Comparison of ENCODE assay signal across 11 cellular contexts in the genomic region with DNA sequence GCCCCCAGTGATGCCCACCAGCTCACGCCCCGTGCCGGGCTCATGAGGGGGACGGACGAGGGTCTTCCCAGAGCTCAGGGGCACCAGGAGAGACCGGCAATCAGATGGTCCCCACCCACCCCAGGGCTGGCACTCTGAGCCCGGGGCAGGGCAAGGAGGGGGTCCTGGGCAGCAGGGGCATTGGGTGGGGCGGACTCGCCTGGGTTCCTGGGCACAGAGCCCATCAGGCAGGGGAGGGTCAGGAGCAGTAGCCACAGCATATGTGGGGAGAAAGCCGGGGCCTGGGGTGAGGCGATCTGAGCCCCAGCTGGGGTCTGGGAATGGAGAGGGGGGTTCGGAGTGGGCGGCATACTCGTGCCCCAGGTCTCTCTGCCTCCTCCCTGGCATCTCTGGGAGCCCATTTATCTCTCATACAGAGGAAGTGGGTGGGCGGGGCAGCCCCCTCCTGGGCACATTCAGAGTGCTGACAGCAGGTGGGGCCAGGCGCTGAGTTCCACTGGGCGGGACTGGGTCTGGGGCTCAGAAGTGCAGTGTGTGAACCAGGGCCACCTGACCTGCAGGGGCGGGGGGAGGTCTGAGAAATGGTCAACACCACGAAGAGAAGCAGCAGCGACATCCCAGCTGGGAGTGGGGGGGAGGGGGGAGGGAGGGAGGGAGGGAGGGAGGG. TPM values are rescaled to one million over a fixed set of nuclear protein-coding genes. Genes with fewer than 3 reads are reported as not detected.
DNase-seq lines count a peak whose midpoint lies in the region; ATAC-seq and TF ChIP-seq lines count a peak whose summit lies in the region.
"Had no signal": no experiment of that assay in that cellular context is flagged by ENCODE, and none has a peak within 500 bp of the region (broad histone marks: within the 10 kb centered on the region; RNA-seq: fewer than 3 reads in every experiment).

No MANE protein-coding gene starts in this region.

- no TSS peak for BruUV-seq in Calu3 (replicated peaks; lab: Mats Ljungman, UMichigan)

- no peaks in the 10 kb centered on the region for H3K9me3 Mint-ChIP-seq in naive B cell
- no peaks in the 10 kb centered on the region for H3K9me3 Mint-ChIP-seq in Calu3 (ENCODE audit: low read depth, unreplicated experiment)
- H3K9me3 Mint-ChIP-seq: mesothelial cell of epicardium had no signal

- H3K27ac Mint-ChIP-seq in naive B cell (no peak overlapping the region), Calu3 (ENCODE audit: unreplicated experiment) (no peak overlapping the region)

- H3K4me3 Mint-ChIP-seq in naive B cell (peak overlapping the region in 1 of 8 donors; percentile 21), Calu3 (ENCODE audit: low read depth, unreplicated experiment) (no peak overlapping the region)
- H3K4me3 Mint-ChIP-seq: mesothelial cell of epicardium had no signal

- H3K27me3 Mint-ChIP-seq in naive B cell = peaks cover 20 to 83% (median 58%) of the 10 kb centered on the region in 3 donors
- peaks cover 78% of the 10 kb centered on the region for H3K27me3 Mint-ChIP-seq in Calu3 (ENCODE audit: unreplicated experiment)

- peak; percentile 26 for DNase-seq in activated T-cell treated with anti-CD3 and anti-CD28 coated beads for 4 hours
- no peak for DNase-seq in activated T-cell treated with anti-CD3 and anti-CD28 coated beads, Interleukin-2, amount 50 U/mL, for 1 hour
- peak; percentile 31 for DNase-seq in NCI-H510A treated with DMSO at 0.1 percent for 48 hours (lab: John Stamatoyannopoulos, UW)
- DNase-seq in naive B cell = no peak
- no peak for DNase-seq in Calu3
- DNase-seq: activated T-cell treated with anti-CD3 and anti-CD28 coated beads, Interleukin-2, amount 50 U/mL, for 48 hours; GF-D8; testis had no signal

- H3K36me3 Mint-ChIP-seq in naive B cell (no peaks in the 10 kb centered on the region), Calu3 (ENCODE audit: insufficient read depth, unreplicated experiment) (peaks cover 2% of the 10 kb centered on the region)
- H3K36me3 Mint-ChIP-seq: mesothelial cell of epicardium had no signal

- intact Hi-C loops in Calu3 (cut with micrococcal nuclease; ENCODE audit: unreplicated experiment) = no loop called here

- peak; percentile 56 to 76 for ATAC-seq in naive B cell (ENCODE audit: low read depth in 2 of 2)
- ATAC-seq in HG02763 (IDR thresholded peaks at IDR 0.05; ENCODE audit: unreplicated experiment) = no peak

- CTCF ChIA-PET in Calu3 (lab: Charles Lee) = no interaction called here

- TF ChIP-seq CTCF in Calu3 (IDR thresholded peaks at IDR 0.05; ENCODE audit: unreplicated experiment) = no peak

- H3K4me1 Mint-ChIP-seq in naive B cell (peaks cover 0 to 15% (median 9%) of the 10 kb centered on the region in 3 donors), Calu3 (ENCODE audit: low read depth, unreplicated experiment) (peaks cover 16% of the 10 kb centered on the region)

RNA-seq across cellular contexts. Expression of a gene that starts 20.5 kb away (rescaled TPM):
- 100 to 1,000 TPM in 5 of 6 donors, 10 to 100 TPM in 1; 99.5 to 121 (median 114) TPM for polyA plus RNA-seq in naive B cell (ENCODE audit: low read depth in 6 of 6)
- 261 and 271 TPM in 2 replicates for total RNA-seq in Calu3 (2022)

RNA-seq across cellular contexts. Expression of a gene that starts 33.1 kb away (rescaled TPM):
- polyA plus RNA-seq in naive B cell (ENCODE audit: low read depth in 6 of 6) = not detected
- total RNA-seq in Calu3 (2022) = not detected in 2 replicates
- total RNA-seq: mesothelial cell of epicardium, pulmonary artery endothelial cell had no signal

RNA-seq across cellular contexts. Expression of a gene that starts 44.5 kb away (rescaled TPM):
- polyA plus RNA-seq in naive B cell (ENCODE audit: low read depth in 6 of 6) = 1 to 10 TPM in 1 of 6 donors, under 1 TPM in 4, not detected in 1; 0.20 to 1.3 (median 0.67) TPM
- total RNA-seq in Calu3 (2022) = 2.4 and 7.0 TPM in 2 replicates

RNA-seq across cellular contexts. Expression of a gene that starts 48.4 kb away (rescaled TPM):
- not detected for polyA plus RNA-seq in naive B cell (ENCODE audit: low read depth in 6 of 6)
- not detected in 2 replicates for total RNA-seq in Calu3 (2022)
- total RNA-seq: mesothelial cell of epicardium, pulmonary artery endothelial cell had no signal

RNA-seq across cellular contexts. Expression of a gene that starts 59.0 kb away (rescaled TPM):
- polyA plus RNA-seq in naive B cell (ENCODE audit: low read depth in 6 of 6) = not detected
- not detected in 2 replicates for total RNA-seq in Calu3 (2022)
- total RNA-seq: mesothelial cell of epicardium, pulmonary artery endothelial cell had no signal

Comparison
In these comparisons a context has a peak if more than half of its experiments do, and no peak if none do; other contexts are left out.
1. DNase-seq: peak in activated T-cell treated with anti-CD3 and anti-CD28 coated beads for 4 hours (single experiment) and NCI-H510A treated with DMSO at 0.1 percent for 48 hours (single experiment); none in activated T-cell treated with anti-CD3 and anti-CD28 coated beads, Interleukin-2, amount 50 U/mL, for 1 hour (single experiment), naive B cell (single experiment) and Calu3 (single experiment).